Comparison of ENCODE assay signal across 10 cellular contexts in genomic region chr20:58661298-58662141, GRCh38. TPM values are rescaled to one million over a fixed set of nuclear protein-coding genes. Genes with fewer than 3 reads are reported as not detected.
A peak's percentile ranks its signal among the peaks of the same experiment; 100 is the strongest.
DNase-seq lines count a peak whose midpoint lies in the region; ATAC-seq and TF ChIP-seq lines count a peak whose summit lies in the region.
"Had no signal": no experiment of that assay in that cellular context is flagged by ENCODE, and none has a peak within 500 bp of the region (broad histone marks: within the 10 kb centered on the region; RNA-seq: fewer than 3 reads in every experiment).

No MANE protein-coding gene starts in this region.

- H3K27me3 ChIP-seq in left lung (no peaks in the 10 kb centered on the region), subcutaneous abdominal adipose tissue (ENCODE audit: control insufficient read depth in 5 of 5, insufficient read depth in 4 of 5, low read length in 5 of 5) (no peaks in the 10 kb centered on the region)
- H3K27me3 ChIP-seq: pancreas had no signal

- intact Hi-C loops in left lung (cut with DNase I), result no loop called here

- H3K4me1 ChIP-seq in left lung, result peaks cover 0 to 54% of the 10 kb centered on the region in 2 donors
- H3K4me1 ChIP-seq in subcutaneous abdominal adipose tissue (ENCODE audit: control insufficient read depth in 5 of 5, insufficient read depth in 5 of 5, low read length in 5 of 5), result peaks cover 0 to 35% (median 21%) of the 10 kb centered on the region in 5 donors

- peak; percentile 65 for DNase-seq in activated CD8-positive, alpha-beta memory T cell treated with anti-CD3 and anti-CD28 coated beads for 24 hours
- DNase-seq in activated CD8-positive, alpha-beta memory T cell treated with anti-CD3 and anti-CD28 coated beads, Interleukin-2, amount 50 U/mL, for 48 hours, result no peak
- peak; percentile 44 for DNase-seq in activated effector memory CD4-positive, alpha-beta T cell treated with Interleukin-2 at 50 U/mL for 16 hours
- DNase-seq in left lung (no peak), kidney tubule cell (ENCODE audit: low spot score) (no peak), NCI-H2081 (lab: John Stamatoyannopoulos, UW) (no peak)
- DNase-seq: NK-92 treated with Interleukin-12 subunit alpha and Interleukin-12 subunit beta, amount 100 ng/mL, for 24 hours had no signal

- peak; percentile 44 for ATAC-seq in left lung
- ATAC-seq in GM18498 (IDR thresholded peaks at IDR 0.05; ENCODE audit: unreplicated experiment), result no peak
- ATAC-seq: pancreas had no signal

- H3K36me3 ChIP-seq in left lung (peaks cover 0 to 23% of the 10 kb centered on the region in 2 donors), subcutaneous abdominal adipose tissue (ENCODE audit: control insufficient read depth in 5 of 5, insufficient read depth in 5 of 5, low read length in 5 of 5) (peaks cover 3 to 29% (median 18%) of the 10 kb centered on the region in 5 donors)

- no peaks in the 10 kb centered on the region for H3K9me3 ChIP-seq in left lung
- no peaks in the 10 kb centered on the region for H3K9me3 ChIP-seq in subcutaneous abdominal adipose tissue (ENCODE audit: control insufficient read depth in 5 of 5, low read length in 5 of 5)
- H3K9me3 ChIP-seq: pancreas had no signal

- H3K27ac ChIP-seq in left lung (peak overlapping the region in 1 of 2 donors; percentile 20), subcutaneous abdominal adipose tissue (ENCODE audit: low read depth, low read length) (no peak overlapping the region)
- H3K27ac ChIP-seq: pancreas had no signal

- H3K4me3 ChIP-seq in left lung (no peak overlapping the region), subcutaneous abdominal adipose tissue (ENCODE audit: low read depth in 1 of 5, low read length in 5 of 5) (no peak overlapping the region)
- H3K4me3 ChIP-seq: pancreas had no signal

- peak overlapping the region in 3 of 5 donors; percentile 21 to 32 (median 25) for H3K9ac ChIP-seq in subcutaneous abdominal adipose tissue (ENCODE audit: low read length in 5 of 5)

- TF ChIP-seq CTCF in left lung (IDR thresholded peaks at IDR 0.05), result no peak

RNA-seq across cellular contexts. Expression of gene STX16, which starts 10.4 kb away (rescaled TPM):
- 10 to 100 TPM; 50.4 to 58.0 TPM for total RNA-seq in left lung

RNA-seq across cellular contexts. Expression of gene NPEPL1, which starts 31.1 kb away (rescaled TPM):
- 10 to 100 TPM; 25.1 to 30.8 TPM for total RNA-seq in left lung

Comparison
In these comparisons a context has a peak if more than half of its experiments do, and no peak if none do; other contexts are left out.
1. DNase-seq: peak in activated CD8-positive, alpha-beta memory T cell treated with anti-CD3 and anti-CD28 coated beads for 24 hours (single experiment) and activated effector memory CD4-positive, alpha-beta T cell treated with Interleukin-2 at 50 U/mL for 16 hours (single experiment); none in activated CD8-positive, alpha-beta memory T cell treated with anti-CD3 and anti-CD28 coated beads, Interleukin-2, amount 50 U/mL, for 48 hours (single experiment), left lung (0 of 2), kidney tubule cell (single experiment) and NCI-H2081 (0 of 2).